ENCODE assay signal across 11 cellular contexts in genomic region chr11:45858751-45859398, GRCh38. TPM values are rescaled to one million over a fixed set of nuclear protein-coding genes. Genes with fewer than 3 reads are reported as not detected.
DNase-seq lines count a peak whose midpoint lies in the region; ATAC-seq, FAIRE-seq and TF ChIP-seq lines count a peak whose summit lies in the region.
"Had no signal": no experiment of that assay in that cellular context is flagged by ENCODE, and none has a peak within 500 bp of the region (broad histone marks: within the 10 kb centered on the region; RNA-seq: fewer than 3 reads in every experiment).

No MANE protein-coding gene starts in this region.

- intact Hi-C loops in HepG2 (cut with micrococcal nuclease; ENCODE audit: unreplicated experiment) (no loop called here), gastrocnemius medialis (cut with DNase I; ENCODE audit: low total_unique reads) (loop anchor here (5.0 to 10.0 kb wide), 2 partner anchors 122 to 1566 kb away; partner anchors contain the start of gene PSMC3)
- intact Hi-C loops in activated T-helper 2 cell treated with anti-CD3 and anti-CD28 coated beads, Interferon-gamma antibody, Interleukin-2, Interleukin-4, amounts not matched to agents 10 μg/mL and 5 μg/mL and 100 μg/mL, durations not matched to agents 14 hours and 24 hours and 36 hours (cut with micrococcal nuclease) = no loop called here

- peaks cover 20 to 69% (median 63%) of the 10 kb centered on the region in 4 donors for H3K4me1 ChIP-seq in liver (ENCODE audit: control insufficient read depth in 4 of 4, insufficient read depth in 4 of 4, low read length in 3 of 4)
- H3K4me1 ChIP-seq in HepG2 (ENCODE audit: insufficient read depth, low read length) = no peaks in the 10 kb centered on the region
- peaks cover 76 to 77% of the 10 kb centered on the region in 2 donors for H3K4me1 ChIP-seq in gastrocnemius medialis

- no peaks in the 10 kb centered on the region for H3K9me3 ChIP-seq in liver (ENCODE audit: control insufficient read depth in 4 of 4, low read length in 3 of 4)
- no peaks in the 10 kb centered on the region for H3K9me3 ChIP-seq in HepG2 (ENCODE audit: low read length)
- no peaks in the 10 kb centered on the region for H3K9me3 ChIP-seq in gastrocnemius medialis

- no peak overlapping the region for H3K9ac ChIP-seq in liver (ENCODE audit: low read depth in 1 of 2, low read length in 2 of 2)
- no peak overlapping the region for H3K9ac ChIP-seq in HepG2 (ENCODE audit: insufficient read depth, low read depth, low read length)

- H3K27ac Mint-ChIP-seq in activated T-helper 2 cell treated with anti-CD3 and anti-CD28 coated beads, Interferon-gamma antibody, Interleukin-2, Interleukin-4, amounts not matched to agents 10 μg/mL and 5 μg/mL and 100 μg/mL, durations not matched to agents 14 hours and 24 hours and 36 hours = no peak overlapping the region
- H3K27ac Mint-ChIP-seq in stimulated activated naive CD8-positive, alpha-beta T cell treated with anti-CD3 and anti-CD28 coated beads, Interleukin-15, amount 100 ng/mL, for 72 hours = no peak overlapping the region
- H3K27ac Mint-ChIP-seq: stimulated activated memory B cell treated with anti-CD40 and anti-IgM and Interleukin-4, amounts not matched to agents 10 μg/mL and 1 μg/mL and 100 μg/mL, for 72 hours; T-helper 17 cell had no signal

- no peak overlapping the region for H3K4me3 ChIP-seq in liver (ENCODE audit: low read depth in 1 of 3, low read length in 3 of 3)
- no peak overlapping the region for H3K4me3 ChIP-seq in HepG2 (replicated peaks in 1 of 3; ENCODE audit: insufficient read depth in 1 of 3, low read depth in 2 of 3, low read length in 3 of 3)
- H3K4me3 ChIP-seq in gastrocnemius medialis = peak overlapping the region in 1 of 4 donors; percentile 19

- peak overlapping the region; percentile 38 to 42 for H3K27ac ChIP-seq in liver (ENCODE audit: low read depth in 1 of 2, low read length in 2 of 2)
- no peak overlapping the region for H3K27ac ChIP-seq in HepG2 (ENCODE audit: extremely low read length, insufficient read depth, low read length)
- H3K27ac ChIP-seq in layer of hippocampus (ENCODE audit: low read depth, low read length) = peak overlapping the region; percentile 79
- peak overlapping the region; percentile 91 to 99 (median 99) for H3K27ac ChIP-seq in gastrocnemius medialis

- TF ChIP-seq EP300 in HepG2 (IDR thresholded peaks at IDR 0.05; ENCODE audit: low read depth in 2 of 2, low read length in 2 of 2) (no peak), HepG2 (CRISPR knock-in tag; IDR thresholded peaks at IDR 0.05; ENCODE audit: borderline replicate concordance) (no peak)

- no peak for DNase-seq in HepG2 (ENCODE audit: low spot score)
- no peak for DNase-seq in gastrocnemius medialis
- no peak for DNase-seq in activated T-helper 2 cell treated with anti-CD3 and anti-CD28 coated beads, Interferon-gamma antibody, Interleukin-2, Interleukin-4, amounts not matched to agents 10 μg/mL and 5 μg/mL and 100 μg/mL, durations not matched to agents 14 hours and 24 hours and 36 hours (ENCODE audit: low spot score)
- DNase-seq in stimulated activated naive CD8-positive, alpha-beta T cell treated with anti-CD3 and anti-CD28 coated beads, Interleukin-15, amount 100 ng/mL, for 72 hours = no peak
- DNase-seq: T-helper 17 cell had no signal

- 77% methylated on average over 5 of the region's 5 CpGs for WGBS in liver
- 96% methylated on average over 5 of the region's 5 CpGs for WGBS in HepG2 (ENCODE audit: low lambda C conversion rate)

- no peaks in the 10 kb centered on the region for H3K9me3 Mint-ChIP-seq in activated T-helper 2 cell treated with anti-CD3 and anti-CD28 coated beads, Interferon-gamma antibody, Interleukin-2, Interleukin-4, amounts not matched to agents 10 μg/mL and 5 μg/mL and 100 μg/mL, durations not matched to agents 14 hours and 24 hours and 36 hours
- no peaks in the 10 kb centered on the region for H3K9me3 Mint-ChIP-seq in stimulated activated naive CD8-positive, alpha-beta T cell treated with anti-CD3 and anti-CD28 coated beads, Interleukin-15, amount 100 ng/mL, for 72 hours
- H3K9me3 Mint-ChIP-seq: activated naive CD4-positive, alpha-beta T cell treated with anti-CD3 and anti-CD28 coated beads, Interleukin-2, amount 50 U/mL, for 72 hours; stimulated activated memory B cell treated with anti-CD40 and anti-IgM and Interleukin-4, amounts not matched to agents 10 μg/mL and 1 μg/mL and 100 μg/mL, for 72 hours had no signal

- no peak for FAIRE-seq in HepG2 (lab: Jason Lieb, UNC)

- no peak for ATAC-seq in HepG2
- ATAC-seq in gastrocnemius medialis = no peak
- ATAC-seq in stimulated activated naive CD8-positive, alpha-beta T cell treated with anti-CD3 and anti-CD28 coated beads, Interleukin-15, amount 100 ng/mL, for 72 hours = no peak
- ATAC-seq in GM19452 (IDR thresholded peaks at IDR 0.05; ENCODE audit: unreplicated experiment) = no peak
- ATAC-seq in GM21723 (IDR thresholded peaks at IDR 0.05; ENCODE audit: unreplicated experiment) = no peak
- ATAC-seq: stimulated activated memory B cell treated with anti-CD40 and anti-IgM and Interleukin-4, amounts not matched to agents 10 μg/mL and 1 μg/mL and 100 μg/mL, for 72 hours; T-helper 17 cell had no signal

- H3K27me3 ChIP-seq in liver (ENCODE audit: control insufficient read depth in 4 of 4, insufficient read depth in 4 of 4, low read length in 3 of 4) (no peaks in the 10 kb centered on the region), HepG2 (ENCODE audit: control insufficient read depth in 1 of 2, insufficient read depth in 2 of 2, low read length in 2 of 2) (no peaks in the 10 kb centered on the region), layer of hippocampus (ENCODE audit: control insufficient read depth, insufficient read depth, low read length) (no peaks in the 10 kb centered on the region), gastrocnemius medialis (no peaks in the 10 kb centered on the region)

- POLR2A ChIA-PET in HepG2 (lab: Yijun Ruan, JAX) = interaction anchor here (1.2 kb wide), 1 partner anchor 12 kb away, joined by 3 read pairs; no protein-coding TSS in a partner anchor

- no peak overlapping the region for H2AFZ ChIP-seq in HepG2 (ENCODE audit: low read length)

- no TSS peak for BruUV-seq in HepG2 (replicated peaks; lab: Mats Ljungman, UMichigan)

- H3K4me2 ChIP-seq in HepG2 (ENCODE audit: low read depth, low read length) = no peak overlapping the region

- TF ChIP-seq RAD21 in liver (IDR thresholded peaks at IDR 0.05) = no peak
- no peak for TF ChIP-seq RAD21 in HepG2 (CRISPR knock-in tag; IDR thresholded peaks at IDR 0.05)

- no peak overlapping the region for H3K4me3 Mint-ChIP-seq in activated T-helper 2 cell treated with anti-CD3 and anti-CD28 coated beads, Interferon-gamma antibody, Interleukin-2, Interleukin-4, amounts not matched to agents 10 μg/mL and 5 μg/mL and 100 μg/mL, durations not matched to agents 14 hours and 24 hours and 36 hours (ENCODE audit: low read depth)
- no peak overlapping the region for H3K4me3 Mint-ChIP-seq in stimulated activated naive CD8-positive, alpha-beta T cell treated with anti-CD3 and anti-CD28 coated beads, Interleukin-15, amount 100 ng/mL, for 72 hours
- H3K4me3 Mint-ChIP-seq: stimulated activated memory B cell treated with anti-CD40 and anti-IgM and Interleukin-4, amounts not matched to agents 10 μg/mL and 1 μg/mL and 100 μg/mL, for 72 hours; T-helper 17 cell had no signal

- H3K4me1 Mint-ChIP-seq in activated T-helper 2 cell treated with anti-CD3 and anti-CD28 coated beads, Interferon-gamma antibody, Interleukin-2, Interleukin-4, amounts not matched to agents 10 μg/mL and 5 μg/mL and 100 μg/mL, durations not matched to agents 14 hours and 24 hours and 36 hours (ENCODE audit: low read depth) = no peaks in the 10 kb centered on the region
- H3K4me1 Mint-ChIP-seq in stimulated activated naive CD8-positive, alpha-beta T cell treated with anti-CD3 and anti-CD28 coated beads, Interleukin-15, amount 100 ng/mL, for 72 hours = no peaks in the 10 kb centered on the region

- TF ChIP-seq CTCF in liver (IDR thresholded peaks at IDR 0.05; ENCODE audit: low read depth, low read length, missing input control) (no peak), HepG2 (CRISPR knock-in tag; IDR thresholded peaks at IDR 0.05) (no peak), gastrocnemius medialis (IDR thresholded peaks at IDR 0.05 in 4 of 5, conservative IDR thresholded peaks at IDR 0.05 in 1 of 5) (no peak)

- peaks cover 51% of the 10 kb centered on the region for H3K36me3 Mint-ChIP-seq in activated T-helper 2 cell treated with anti-CD3 and anti-CD28 coated beads, Interferon-gamma antibody, Interleukin-2, Interleukin-4, amounts not matched to agents 10 μg/mL and 5 μg/mL and 100 μg/mL, durations not matched to agents 14 hours and 24 hours and 36 hours (ENCODE audit: low read depth)

- CTCF ChIA-PET in HepG2 (lab: Yijun Ruan, JAX; ENCODE audit: low intra/inter-chr PET ratio, low total read pairs) = no interaction called here

- H3K27me3 Mint-ChIP-seq in activated T-helper 2 cell treated with anti-CD3 and anti-CD28 coated beads, Interferon-gamma antibody, Interleukin-2, Interleukin-4, amounts not matched to agents 10 μg/mL and 5 μg/mL and 100 μg/mL, durations not matched to agents 14 hours and 24 hours and 36 hours (ENCODE audit: low read depth) = no peaks in the 10 kb centered on the region
- H3K27me3 Mint-ChIP-seq in stimulated activated naive CD8-positive, alpha-beta T cell treated with anti-CD3 and anti-CD28 coated beads, Interleukin-15, amount 100 ng/mL, for 72 hours = no peaks in the 10 kb centered on the region
- H3K27me3 Mint-ChIP-seq: stimulated activated memory B cell treated with anti-CD40 and anti-IgM and Interleukin-4, amounts not matched to agents 10 μg/mL and 1 μg/mL and 100 μg/mL, for 72 hours; T-helper 17 cell had no signal

- no peak for TF ChIP-seq POLR2A in HepG2 (IDR thresholded peaks at IDR 0.05; ENCODE audit: insufficient read depth in 1 of 2, low read depth in 2 of 2, low read length in 2 of 2)
- no peak for TF ChIP-seq POLR2A in gastrocnemius medialis (IDR thresholded peaks at IDR 0.05)

- H4K20me1 ChIP-seq in HepG2 (ENCODE audit: insufficient read depth, low read length) = peaks cover 6% of the 10 kb centered on the region; the same call in 1 of the 2 replicates

- in situ Hi-C loops in HepG2 (cut with HindIII; ENCODE audit: extremely low pct_ligation_motif_present, low pct_unique_long_range_greater_than_20kb) = no loop called here
- in situ Hi-C loops in gastrocnemius medialis (cut with MboI; ENCODE audit: low sequenced_read_pairs in 4 of 4) = no loop called here

- peaks cover 9 to 67% (median 53%) of the 10 kb centered on the region in 4 donors for H3K36me3 ChIP-seq in liver (ENCODE audit: control insufficient read depth in 4 of 4, insufficient read depth in 3 of 4, low read depth in 1 of 4, low read length in 3 of 4)
- H3K36me3 ChIP-seq in HepG2 (replicated peaks in 1 of 2; ENCODE audit: control insufficient read depth in 1 of 2, insufficient read depth in 2 of 2, low read length in 2 of 2) = peaks cover 23 to 81% of the 10 kb centered on the region in 2 experiments
- H3K36me3 ChIP-seq in gastrocnemius medialis = peaks cover 0 to 28% of the 10 kb centered on the region in 2 donors

- no peaks in the 10 kb centered on the region for H3K79me2 ChIP-seq in HepG2 (ENCODE audit: insufficient read depth, low read length)

RNA-seq across cellular contexts. Expression of gene CRY2, which starts 11.6 kb away (rescaled TPM):
- total RNA-seq in liver (10 to 100 TPM; 16.7 to 72.9 TPM), HepG2 (2016; rRNA removed; fragmentation: Illumina TruSeq; extraction: Trizol) (8.8 and 12.2 TPM in 2 replicates), gastrocnemius medialis (10 to 100 TPM; 36.4 to 85.9 (median 37.9) TPM)
- polyA plus RNA-seq in liver (10 to 100 TPM; 18.2 to 47.9 TPM), HepG2 (2011; rRNA removed) (10.0 and 10.1 TPM in 2 replicates)
- total RNA-seq in HepG2 (2016; cell fraction: cytosol; rRNA removed; fragmentation: Illumina TruSeq; extraction: Trizol; ENCODE audit: low read depth) = 8.5 and 9.2 TPM in 2 replicates
- 7.8 and 11.7 TPM in 2 replicates for total RNA-seq in HepG2 (2016; cell fraction: insoluble cytoplasmic fraction; rRNA removed; fragmentation: Illumina TruSeq; extraction: Trizol)
- 7.7 and 7.9 TPM in 2 replicates for total RNA-seq in HepG2 (2016; cell fraction: membrane; rRNA removed; fragmentation: Illumina TruSeq; extraction: Trizol)
- total RNA-seq in HepG2 (2016; cell fraction: nucleus; rRNA removed; fragmentation: Illumina TruSeq; extraction: Trizol) = 14.4 and 18.4 TPM in 2 replicates
- 4.5 and 4.8 TPM in 2 replicates for polyA plus RNA-seq in HepG2 (2011; cell fraction: cytosol; rRNA removed)
- 42.1 and 49.3 TPM in 2 replicates for polyA plus RNA-seq in HepG2 (2011; cell fraction: nucleus; rRNA removed)
- polyA plus RNA-seq in HepG2 (2012) = 8.4 and 8.8 TPM in 2 replicates
- 0.70 and 0.83 TPM in 2 replicates for polyA plus RNA-seq in HepG2 (2016; cell fraction: cytosol; fragmentation: Illumina TruSeq; extraction: Trizol; ENCODE audit: low read depth)
- 6.0 and 7.6 TPM in 2 replicates for polyA plus RNA-seq in HepG2 (2016; cell fraction: insoluble cytoplasmic fraction; fragmentation: Illumina TruSeq; extraction: Trizol; ENCODE audit: low read depth)
- polyA plus RNA-seq in HepG2 (2016; cell fraction: membrane; fragmentation: Illumina TruSeq; extraction: Trizol; ENCODE audit: low read depth) = 1.9 and 2.1 TPM in 2 replicates
- 27.9 and 28.8 TPM in 2 replicates for polyA plus RNA-seq in HepG2 (2016; cell fraction: nucleus; fragmentation: Illumina TruSeq; extraction: Trizol; ENCODE audit: insufficient read depth, low read depth)
- polyA minus RNA-seq in HepG2 (2011; rRNA and poly(A)+ RNA removed; ENCODE audit: low replicate concordance) = 28.6 and 30.6 TPM in 2 replicates
- 7.2 and 7.8 TPM in 2 replicates for polyA minus RNA-seq in HepG2 (2011; cell fraction: cytosol; rRNA and poly(A)+ RNA removed)
- 25.4 and 26.0 TPM in 2 replicates for polyA minus RNA-seq in HepG2 (2011; cell fraction: nucleus; rRNA and poly(A)+ RNA removed)
- 21.5 and 24.0 TPM in 2 replicates for total RNA-seq in activated T-helper 2 cell treated with anti-CD3 and anti-CD28 coated beads, Interferon-gamma antibody, Interleukin-2, Interleukin-4, amounts not matched to agents 10 μg/mL and 5 μg/mL and 100 μg/mL, durations not matched to agents 14 hours and 24 hours and 36 hours

RNA-seq across cellular contexts. Expression of gene MAPK8IP1, which starts 26.6 kb away (rescaled TPM):
- total RNA-seq in liver (1 to 10 TPM in 1 of 2 donors, under 1 TPM in 1; 0.89 to 1.8 TPM), HepG2 (2016; rRNA removed; fragmentation: Illumina TruSeq; extraction: Trizol) (3.0 and 4.2 TPM in 2 replicates), gastrocnemius medialis (1 to 10 TPM; 1.4 to 4.0 (median 1.9) TPM)
- polyA plus RNA-seq in liver (1 to 10 TPM in 1 of 2 donors, under 1 TPM in 1; 0.78 to 2.7 TPM), HepG2 (2011; rRNA removed) (2.2 and 3.1 TPM in 2 replicates)
- total RNA-seq in HepG2 (2016; cell fraction: cytosol; rRNA removed; fragmentation: Illumina TruSeq; extraction: Trizol; ENCODE audit: low read depth) = 1.8 and 1.9 TPM in 2 replicates
- total RNA-seq in HepG2 (2016; cell fraction: insoluble cytoplasmic fraction; rRNA removed; fragmentation: Illumina TruSeq; extraction: Trizol) = 4.1 and 4.2 TPM in 2 replicates
- total RNA-seq in HepG2 (2016; cell fraction: membrane; rRNA removed; fragmentation: Illumina TruSeq; extraction: Trizol) = 4.9 and 5.4 TPM in 2 replicates
- 2.2 and 2.8 TPM in 2 replicates for total RNA-seq in HepG2 (2016; cell fraction: nucleus; rRNA removed; fragmentation: Illumina TruSeq; extraction: Trizol)
- 2.2 and 3.1 TPM in 2 replicates for polyA plus RNA-seq in HepG2 (2011; cell fraction: cytosol; rRNA removed)
- 5.3 and 6.8 TPM in 2 replicates for polyA plus RNA-seq in HepG2 (2011; cell fraction: nucleus; rRNA removed)
- 1.2 and 1.9 TPM in 2 replicates for polyA plus RNA-seq in HepG2 (2012)
- polyA plus RNA-seq in HepG2 (2016; cell fraction: cytosol; fragmentation: Illumina TruSeq; extraction: Trizol; ENCODE audit: low read depth) = 2.5 and 2.9 TPM in 2 replicates
- 4.7 and 5.0 TPM in 2 replicates for polyA plus RNA-seq in HepG2 (2016; cell fraction: insoluble cytoplasmic fraction; fragmentation: Illumina TruSeq; extraction: Trizol; ENCODE audit: low read depth)
- polyA plus RNA-seq in HepG2 (2016; cell fraction: membrane; fragmentation: Illumina TruSeq; extraction: Trizol; ENCODE audit: low read depth) = 5.4 and 6.2 TPM in 2 replicates
- 5.6 and 7.4 TPM in 2 replicates for polyA plus RNA-seq in HepG2 (2016; cell fraction: nucleus; fragmentation: Illumina TruSeq; extraction: Trizol; ENCODE audit: insufficient read depth, low read depth)
- polyA minus RNA-seq in HepG2 (2011; rRNA and poly(A)+ RNA removed; ENCODE audit: low replicate concordance) = 1.2 and 6.3 TPM in 2 replicates
- 2.4 TPM in 2 replicates for polyA minus RNA-seq in HepG2 (2011; cell fraction: cytosol; rRNA and poly(A)+ RNA removed)
- polyA minus RNA-seq in HepG2 (2011; cell fraction: nucleus; rRNA and poly(A)+ RNA removed) = 1.2 TPM in 2 replicates
- total RNA-seq in activated T-helper 2 cell treated with anti-CD3 and anti-CD28 coated beads, Interferon-gamma antibody, Interleukin-2, Interleukin-4, amounts not matched to agents 10 μg/mL and 5 μg/mL and 100 μg/mL, durations not matched to agents 14 hours and 24 hours and 36 hours = 0.46 and 0.66 TPM in 2 replicates

RNA-seq across cellular contexts. Expression of gene FREY1, which starts 48.2 kb away (rescaled TPM):
- total RNA-seq in liver (1 to 10 TPM in 1 of 2 donors, under 1 TPM in 1; 0.75 to 2.1 TPM), HepG2 (2016; rRNA removed; fragmentation: Illumina TruSeq; extraction: Trizol) (0.73 TPM in 1 of 2 replicates, not detected in the other), gastrocnemius medialis (not detected)
- polyA plus RNA-seq in liver (under 1 TPM in 1 of 2 donors, not detected in 1; 0.18 TPM), HepG2 (2011; rRNA removed) (0.22 and 0.44 TPM in 2 replicates)
- total RNA-seq in HepG2 (2016; cell fraction: cytosol; rRNA removed; fragmentation: Illumina TruSeq; extraction: Trizol; ENCODE audit: low read depth) = not detected in 2 replicates
- 0.27 and 0.52 TPM in 2 replicates for total RNA-seq in HepG2 (2016; cell fraction: insoluble cytoplasmic fraction; rRNA removed; fragmentation: Illumina TruSeq; extraction: Trizol)
- total RNA-seq in HepG2 (2016; cell fraction: membrane; rRNA removed; fragmentation: Illumina TruSeq; extraction: Trizol) = not detected in 2 replicates
- total RNA-seq in HepG2 (2016; cell fraction: nucleus; rRNA removed; fragmentation: Illumina TruSeq; extraction: Trizol) = 1.3 TPM in 1 of 2 replicates, not detected in the other
- polyA plus RNA-seq in HepG2 (2011; cell fraction: cytosol; rRNA removed) = not detected in 2 replicates
- 2.4 and 5.3 TPM in 2 replicates for polyA plus RNA-seq in HepG2 (2011; cell fraction: nucleus; rRNA removed)
- polyA plus RNA-seq in HepG2 (2012) = 0.27 TPM in 1 of 2 replicates, not detected in the other
- polyA plus RNA-seq in HepG2 (2016; cell fraction: cytosol; fragmentation: Illumina TruSeq; extraction: Trizol; ENCODE audit: low read depth) = not detected in 2 replicates
- not detected in 2 replicates for polyA plus RNA-seq in HepG2 (2016; cell fraction: insoluble cytoplasmic fraction; fragmentation: Illumina TruSeq; extraction: Trizol; ENCODE audit: low read depth)
- not detected in 2 replicates for polyA plus RNA-seq in HepG2 (2016; cell fraction: membrane; fragmentation: Illumina TruSeq; extraction: Trizol; ENCODE audit: low read depth)
- not detected in 2 replicates for polyA plus RNA-seq in HepG2 (2016; cell fraction: nucleus; fragmentation: Illumina TruSeq; extraction: Trizol; ENCODE audit: insufficient read depth, low read depth)
- 4.0 and 13.4 TPM in 2 replicates for polyA minus RNA-seq in HepG2 (2011; rRNA and poly(A)+ RNA removed; ENCODE audit: low replicate concordance)
- polyA minus RNA-seq in HepG2 (2011; cell fraction: cytosol; rRNA and poly(A)+ RNA removed) = not detected in 2 replicates
- polyA minus RNA-seq in HepG2 (2011; cell fraction: nucleus; rRNA and poly(A)+ RNA removed) = 7.2 and 7.8 TPM in 2 replicates
- total RNA-seq in activated T-helper 2 cell treated with anti-CD3 and anti-CD28 coated beads, Interferon-gamma antibody, Interleukin-2, Interleukin-4, amounts not matched to agents 10 μg/mL and 5 μg/mL and 100 μg/mL, durations not matched to agents 14 hours and 24 hours and 36 hours = 1.4 and 1.7 TPM in 2 replicates

RNA-seq across cellular contexts. Expression of gene SLC35C1, which starts 53.9 kb away (rescaled TPM):
- total RNA-seq in liver (10 to 100 TPM in 1 of 2 donors, 1 to 10 TPM in 1; 2.5 to 36.5 TPM), HepG2 (2016; rRNA removed; fragmentation: Illumina TruSeq; extraction: Trizol) (6.1 and 7.0 TPM in 2 replicates), gastrocnemius medialis (10 to 100 TPM in 1 of 4 donors, 1 to 10 TPM in 3; 4.8 to 11.7 (median 7.8) TPM)
- polyA plus RNA-seq in liver (10 to 100 TPM; 55.8 to 82.0 TPM), HepG2 (2011; rRNA removed) (2.6 and 2.9 TPM in 2 replicates)
- total RNA-seq in HepG2 (2016; cell fraction: cytosol; rRNA removed; fragmentation: Illumina TruSeq; extraction: Trizol; ENCODE audit: low read depth) = 2.8 and 3.3 TPM in 2 replicates
- total RNA-seq in HepG2 (2016; cell fraction: insoluble cytoplasmic fraction; rRNA removed; fragmentation: Illumina TruSeq; extraction: Trizol) = 5.8 and 7.5 TPM in 2 replicates
- total RNA-seq in HepG2 (2016; cell fraction: membrane; rRNA removed; fragmentation: Illumina TruSeq; extraction: Trizol) = 9.9 and 10.1 TPM in 2 replicates
- 8.9 and 10.1 TPM in 2 replicates for total RNA-seq in HepG2 (2016; cell fraction: nucleus; rRNA removed; fragmentation: Illumina TruSeq; extraction: Trizol)
- polyA plus RNA-seq in HepG2 (2011; cell fraction: cytosol; rRNA removed) = 1.8 and 3.3 TPM in 2 replicates
- 5.3 and 6.1 TPM in 2 replicates for polyA plus RNA-seq in HepG2 (2011; cell fraction: nucleus; rRNA removed)
- polyA plus RNA-seq in HepG2 (2012) = 5.5 and 7.2 TPM in 2 replicates
- 4.4 and 5.2 TPM in 2 replicates for polyA plus RNA-seq in HepG2 (2016; cell fraction: cytosol; fragmentation: Illumina TruSeq; extraction: Trizol; ENCODE audit: low read depth)
- polyA plus RNA-seq in HepG2 (2016; cell fraction: insoluble cytoplasmic fraction; fragmentation: Illumina TruSeq; extraction: Trizol; ENCODE audit: low read depth) = 8.6 and 9.4 TPM in 2 replicates
- polyA plus RNA-seq in HepG2 (2016; cell fraction: membrane; fragmentation: Illumina TruSeq; extraction: Trizol; ENCODE audit: low read depth) = 10.8 and 11.1 TPM in 2 replicates
- polyA plus RNA-seq in HepG2 (2016; cell fraction: nucleus; fragmentation: Illumina TruSeq; extraction: Trizol; ENCODE audit: insufficient read depth, low read depth) = 11.8 and 12.4 TPM in 2 replicates
- 22.9 and 26.1 TPM in 2 replicates for polyA minus RNA-seq in HepG2 (2011; rRNA and poly(A)+ RNA removed; ENCODE audit: low replicate concordance)
- 6.5 and 8.0 TPM in 2 replicates for polyA minus RNA-seq in HepG2 (2011; cell fraction: cytosol; rRNA and poly(A)+ RNA removed)
- 3.4 and 5.5 TPM in 2 replicates for polyA minus RNA-seq in HepG2 (2011; cell fraction: nucleus; rRNA and poly(A)+ RNA removed)
- 17.1 and 18.1 TPM in 2 replicates for total RNA-seq in activated T-helper 2 cell treated with anti-CD3 and anti-CD28 coated beads, Interferon-gamma antibody, Interleukin-2, Interleukin-4, amounts not matched to agents 10 μg/mL and 5 μg/mL and 100 μg/mL, durations not matched to agents 14 hours and 24 hours and 36 hours

RNA-seq across cellular contexts. Expression of gene PEX16, which starts 58.8 kb away (rescaled TPM):
- total RNA-seq in liver (10 to 100 TPM; 18.8 to 26.1 TPM), HepG2 (2016; rRNA removed; fragmentation: Illumina TruSeq; extraction: Trizol) (18.6 and 21.8 TPM in 2 replicates), gastrocnemius medialis (10 to 100 TPM; 18.5 to 27.2 (median 20.5) TPM)
- polyA plus RNA-seq in liver (10 to 100 TPM; 33.5 to 41.2 TPM), HepG2 (2011; rRNA removed) (12.5 and 16.8 TPM in 2 replicates)
- total RNA-seq in HepG2 (2016; cell fraction: cytosol; rRNA removed; fragmentation: Illumina TruSeq; extraction: Trizol; ENCODE audit: low read depth) = 11.4 and 13.9 TPM in 2 replicates
- 14.6 and 24.3 TPM in 2 replicates for total RNA-seq in HepG2 (2016; cell fraction: insoluble cytoplasmic fraction; rRNA removed; fragmentation: Illumina TruSeq; extraction: Trizol)
- 18.4 and 20.4 TPM in 2 replicates for total RNA-seq in HepG2 (2016; cell fraction: membrane; rRNA removed; fragmentation: Illumina TruSeq; extraction: Trizol)
- 20.1 and 24.1 TPM in 2 replicates for total RNA-seq in HepG2 (2016; cell fraction: nucleus; rRNA removed; fragmentation: Illumina TruSeq; extraction: Trizol)
- 13.7 and 17.1 TPM in 2 replicates for polyA plus RNA-seq in HepG2 (2011; cell fraction: cytosol; rRNA removed)
- 47.3 and 52.6 TPM in 2 replicates for polyA plus RNA-seq in HepG2 (2011; cell fraction: nucleus; rRNA removed)
- polyA plus RNA-seq in HepG2 (2012) = 10.4 and 13.1 TPM in 2 replicates
- 9.0 and 11.2 TPM in 2 replicates for polyA plus RNA-seq in HepG2 (2016; cell fraction: cytosol; fragmentation: Illumina TruSeq; extraction: Trizol; ENCODE audit: low read depth)
- polyA plus RNA-seq in HepG2 (2016; cell fraction: insoluble cytoplasmic fraction; fragmentation: Illumina TruSeq; extraction: Trizol; ENCODE audit: low read depth) = 13.3 and 13.5 TPM in 2 replicates
- polyA plus RNA-seq in HepG2 (2016; cell fraction: membrane; fragmentation: Illumina TruSeq; extraction: Trizol; ENCODE audit: low read depth) = 10.8 and 13.0 TPM in 2 replicates
- polyA plus RNA-seq in HepG2 (2016; cell fraction: nucleus; fragmentation: Illumina TruSeq; extraction: Trizol; ENCODE audit: insufficient read depth, low read depth) = 34.9 and 44.4 TPM in 2 replicates
- polyA minus RNA-seq in HepG2 (2011; rRNA and poly(A)+ RNA removed; ENCODE audit: low replicate concordance) = 19.0 and 26.5 TPM in 2 replicates
- 7.1 and 8.4 TPM in 2 replicates for polyA minus RNA-seq in HepG2 (2011; cell fraction: cytosol; rRNA and poly(A)+ RNA removed)
- polyA minus RNA-seq in HepG2 (2011; cell fraction: nucleus; rRNA and poly(A)+ RNA removed) = 19.3 and 22.0 TPM in 2 replicates
- 30.8 and 38.5 TPM in 2 replicates for total RNA-seq in activated T-helper 2 cell treated with anti-CD3 and anti-CD28 coated beads, Interferon-gamma antibody, Interleukin-2, Interleukin-4, amounts not matched to agents 10 μg/mL and 5 μg/mL and 100 μg/mL, durations not matched to agents 14 hours and 24 hours and 36 hours
